In the genomic region with DNA sequence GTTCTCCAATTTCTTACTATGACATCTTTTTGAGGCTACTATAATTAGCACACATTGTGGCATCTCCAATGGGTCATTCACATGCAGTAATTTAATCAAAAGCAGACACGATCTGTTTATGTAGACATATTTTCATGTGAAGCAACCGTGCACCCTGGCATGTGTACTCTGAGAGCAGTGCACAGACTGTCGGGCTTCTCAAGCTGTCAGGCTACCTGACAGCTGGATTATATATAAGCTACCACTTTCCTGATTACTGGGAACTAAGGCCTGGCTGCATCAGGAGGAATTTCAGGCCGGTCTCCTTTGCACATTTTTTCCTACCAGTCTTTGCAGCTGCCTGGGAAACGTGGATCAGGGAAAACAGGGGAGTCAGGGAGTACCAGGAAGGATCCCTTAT, we compare ENCODE assay signal across 1 cellular context.
TF ChIP-seq lines count a peak whose summit lies in the region.

No MANE protein-coding gene starts in this region.

TF ChIP-seq in HepG2, 621 proteins besides CTCF, POLR2A, EP300 and RAD21 (continued from another document):
- TF ChIP-seq, protein P1, sequence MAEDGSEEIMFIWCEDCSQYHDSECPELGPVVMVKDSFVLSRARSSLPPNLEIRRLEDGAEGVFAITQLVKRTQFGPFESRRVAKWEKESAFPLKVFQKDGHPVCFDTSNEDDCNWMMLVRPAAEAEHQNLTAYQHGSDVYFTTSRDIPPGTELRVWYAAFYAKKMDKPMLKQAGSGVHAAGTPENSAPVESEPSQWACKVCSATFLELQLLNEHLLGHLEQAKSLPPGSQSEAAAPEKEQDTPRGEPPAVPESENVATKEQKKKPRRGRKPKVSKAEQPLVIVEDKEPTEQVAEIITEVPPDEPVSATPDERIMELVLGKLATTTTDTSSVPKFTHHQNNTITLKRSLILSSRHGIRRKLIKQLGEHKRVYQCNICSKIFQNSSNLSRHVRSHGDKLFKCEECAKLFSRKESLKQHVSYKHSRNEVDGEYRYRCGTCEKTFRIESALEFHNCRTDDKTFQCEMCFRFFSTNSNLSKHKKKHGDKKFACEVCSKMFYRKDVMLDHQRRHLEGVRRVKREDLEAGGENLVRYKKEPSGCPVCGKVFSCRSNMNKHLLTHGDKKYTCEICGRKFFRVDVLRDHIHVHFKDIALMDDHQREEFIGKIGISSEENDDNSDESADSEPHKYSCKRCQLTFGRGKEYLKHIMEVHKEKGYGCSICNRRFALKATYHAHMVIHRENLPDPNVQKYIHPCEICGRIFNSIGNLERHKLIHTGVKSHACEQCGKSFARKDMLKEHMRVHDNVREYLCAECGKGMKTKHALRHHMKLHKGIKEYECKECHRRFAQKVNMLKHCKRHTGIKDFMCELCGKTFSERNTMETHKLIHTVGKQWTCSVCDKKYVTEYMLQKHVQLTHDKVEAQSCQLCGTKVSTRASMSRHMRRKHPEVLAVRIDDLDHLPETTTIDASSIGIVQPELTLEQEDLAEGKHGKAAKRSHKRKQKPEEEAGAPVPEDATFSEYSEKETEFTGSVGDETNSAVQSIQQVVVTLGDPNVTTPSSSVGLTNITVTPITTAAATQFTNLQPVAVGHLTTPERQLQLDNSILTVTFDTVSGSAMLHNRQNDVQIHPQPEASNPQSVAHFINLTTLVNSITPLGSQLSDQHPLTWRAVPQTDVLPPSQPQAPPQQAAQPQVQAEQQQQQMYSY (CRISPR knock-in tag; IDR thresholded peaks at IDR 0.05): no peak
